In genomic region chr5:132829742-132830435, GRCh38 we compare ENCODE assay signal across 8 cellular contexts. TPM values are rescaled to one million over a fixed set of nuclear protein-coding genes. Genes with fewer than 3 reads are reported as not detected.
DNase-seq lines count a peak whose midpoint lies in the region; ATAC-seq and TF ChIP-seq lines count a peak whose summit lies in the region.

No MANE protein-coding gene starts in this region.

- H3K9ac ChIP-seq in SK-N-SH (peak overlapping the region; percentile 74), trophoblast cell (ENCODE audit: low read length) (peak overlapping the region; percentile 70)

- peak overlapping the region in 1 of 2 donors; percentile 77 for H3K27ac Mint-ChIP-seq in activated naive CD4-positive, alpha-beta T cell treated with anti-CD3 and anti-CD28 coated beads, Interleukin-2, amount 50 U/mL, for 72 hours

- no peaks in the 10 kb centered on the region for H3K36me3 ChIP-seq in SK-N-SH (replicated peaks in 1 of 2; ENCODE audit: control insufficient read depth in 1 of 2, insufficient read depth in 2 of 2, low read length in 1 of 2)
- no peaks in the 10 kb centered on the region for H3K36me3 ChIP-seq in trophoblast cell (ENCODE audit: control insufficient read depth in 1 of 2, insufficient read depth in 2 of 2, low read length in 2 of 2)
- no peaks in the 10 kb centered on the region for H3K36me3 ChIP-seq in upper lobe of right lung

- POLR2A ChIA-PET in SK-N-SH (lab: Yijun Ruan, JAX), result interaction anchor here (0.6 to 2.3 kb wide), 2 partner anchors 12 to 37 kb away, joined by 3 to 9 read pairs; partner anchors contain the start of genes GDF9 and UQCRQ

- peak overlapping the region; percentile 93 for H4K91ac ChIP-seq in trophoblast cell (ENCODE audit: low read depth, low read length)

- no peaks in the 10 kb centered on the region for H3F3A ChIP-seq in SK-N-SH (replicated peaks; ENCODE audit: insufficient read depth)

- peak overlapping the region; percentile 81 for H4K8ac ChIP-seq in trophoblast cell (ENCODE audit: low read depth, low read length)

- H3K4me2 ChIP-seq in SK-N-SH, result peak overlapping the region; percentile 78
- H3K4me2 ChIP-seq in trophoblast cell (ENCODE audit: low read length), result peak overlapping the region; percentile 81

- H3K79me1 ChIP-seq in trophoblast cell (ENCODE audit: low read length), result peaks cover 17% of the 10 kb centered on the region

- H3K9me3 ChIP-seq in SK-N-SH (no peaks in the 10 kb centered on the region), trophoblast cell (ENCODE audit: insufficient read depth, low read depth, low read length) (no peaks in the 10 kb centered on the region), upper lobe of right lung (no peaks in the 10 kb centered on the region)

- H3K27me3 ChIP-seq in SK-N-SH (ENCODE audit: insufficient read depth) (no peaks in the 10 kb centered on the region), trophoblast cell (ENCODE audit: insufficient read depth, low read length) (no peaks in the 10 kb centered on the region), upper lobe of right lung (no peaks in the 10 kb centered on the region)

- intact Hi-C loops in Right ventricle myocardium superior (cut with DNase I), result loop anchor here (5.0 to 10.0 kb wide), 2 partner anchors 52 to 325 kb away; no protein-coding TSS in a partner anchor
- intact Hi-C loops in upper lobe of right lung (cut with DNase I), result no loop called here

- H3K27ac ChIP-seq in SK-N-SH (ENCODE audit: low read depth in 2 of 2, low read length in 1 of 2) (no peak overlapping the region), trophoblast cell (ENCODE audit: low read depth, low read length) (peak overlapping the region; percentile 24), upper lobe of right lung (peak overlapping the region; percentile 91)

- peak overlapping the region; percentile 92 for H3K18ac ChIP-seq in trophoblast cell (ENCODE audit: low read length)

- H3K4me1 ChIP-seq in SK-N-SH (ENCODE audit: control insufficient read depth in 1 of 2, insufficient read depth in 2 of 2, low read depth in 1 of 2, low read length in 1 of 2) (peaks cover 0 to 5% of the 10 kb centered on the region in 2 experiments; a peak in 1 of 4 replicates), trophoblast cell (ENCODE audit: control insufficient read depth in 1 of 2, insufficient read depth in 2 of 2, low read length in 2 of 2) (peaks cover 17 to 22% of the 10 kb centered on the region in 2 experiments), upper lobe of right lung (peaks cover 29% of the 10 kb centered on the region)

- peak overlapping the region; percentile 65 to 71 for H3K4me3 ChIP-seq in SK-N-SH (ENCODE audit: low read depth in 2 of 2, low read length in 1 of 2)
- peak overlapping the region; percentile 76 for H3K4me3 ChIP-seq in trophoblast cell (ENCODE audit: low read depth, low read length)
- peak overlapping the region; percentile 73 for H3K4me3 ChIP-seq in upper lobe of right lung

- peak; percentile 78 for TF ChIP-seq CTCF in SK-N-SH (IDR thresholded peaks at IDR 0.05)
- peak; percentile 92 for TF ChIP-seq CTCF in upper lobe of right lung (IDR thresholded peaks at IDR 0.05)

- H2BK5ac ChIP-seq in trophoblast cell (ENCODE audit: low read depth, low read length, poor library complexity), result peak overlapping the region; percentile 31

- H2AFZ ChIP-seq in SK-N-SH (ENCODE audit: low read depth) (peak overlapping the region; percentile 86), trophoblast cell (ENCODE audit: insufficient read depth, low read length, poor library complexity) (peak overlapping the region; percentile 94)

- H4K20me1 ChIP-seq in SK-N-SH (ENCODE audit: insufficient read depth), result no peaks in the 10 kb centered on the region

- no peaks in the 10 kb centered on the region for H3K9me2 ChIP-seq in SK-N-SH

- 9% methylated on average over 24 of the region's 75 CpGs for WGBS in SK-N-SH (ENCODE audit: low lambda C conversion rate)
- WGBS in trophoblast cell (ENCODE audit: extremely low coverage, insufficient coverage, insufficient read length), result no CpG with 5 or more reads among the region's 75 CpGs

- peak; percentile 86 for DNase-seq in Daoy (ENCODE audit: low read depth)
- DNase-seq in KG1 (lab: John Stamatoyannopoulos, UW), result peak; percentile 7
- DNase-seq in SK-N-SH, result peak; percentile 97
- peak; percentile 77 for DNase-seq in activated naive CD4-positive, alpha-beta T cell treated with anti-CD3 and anti-CD28 coated beads, Interleukin-2, amount 50 U/mL, for 72 hours (ENCODE audit: low spot score in 2 of 2)
- peak; percentile 88 for DNase-seq in Right ventricle myocardium superior
- DNase-seq in trophoblast cell, result peak; percentile 47 to 75
- peak; percentile 93 for DNase-seq in upper lobe of right lung

- peak overlapping the region; percentile 79 for H4K12ac ChIP-seq in trophoblast cell (ENCODE audit: low read depth, low read length)

- peak; percentile 75 for TF ChIP-seq RAD21 in SK-N-SH (IDR thresholded peaks at IDR 0.05; ENCODE audit: low read length)

- no peaks in the 10 kb centered on the region for H3K9me3 Mint-ChIP-seq in activated naive CD4-positive, alpha-beta T cell treated with anti-CD3 and anti-CD28 coated beads, Interleukin-2, amount 50 U/mL, for 72 hours

- H3K36me3 Mint-ChIP-seq in activated naive CD4-positive, alpha-beta T cell treated with anti-CD3 and anti-CD28 coated beads, Interleukin-2, amount 50 U/mL, for 72 hours, result no peaks in the 10 kb centered on the region

- H3K23ac ChIP-seq in trophoblast cell (ENCODE audit: low read length), result no peak overlapping the region

- peak overlapping the region; percentile 50 for H3K4ac ChIP-seq in trophoblast cell (ENCODE audit: low read depth, low read length)

- H2AK5ac ChIP-seq in trophoblast cell (ENCODE audit: low read length), result peak overlapping the region; percentile 44

- H3K79me2 ChIP-seq in SK-N-SH (ENCODE audit: insufficient read depth) (no peaks in the 10 kb centered on the region), trophoblast cell (ENCODE audit: control insufficient read depth, insufficient read depth, low read length, poor library complexity) (peaks cover 6% of the 10 kb centered on the region)

- CTCF ChIA-PET in SK-N-SH (lab: Yijun Ruan, JAX), result interaction anchor here (0.6 to 8.7 kb wide), 34 partner anchors 8 to 630 kb away, joined by 3 to 105 read pairs (median 4); partner anchors contain the start of genes CCNI2, GDF9, SOWAHA and UQCRQ

- peak; percentile 83 for ATAC-seq in GM21717 (IDR thresholded peaks at IDR 0.05; ENCODE audit: unreplicated experiment)
- ATAC-seq in activated naive CD4-positive, alpha-beta T cell treated with anti-CD3 and anti-CD28 coated beads, Interleukin-2, amount 50 U/mL, for 72 hours, result peak; percentile 87 to 89
- peak; percentile 96 for ATAC-seq in Right ventricle myocardium superior (ENCODE audit: poor library complexity)
- peak; percentile 89 for ATAC-seq in upper lobe of right lung

- peak overlapping the region; percentile 78 for H2BK120ac ChIP-seq in trophoblast cell (ENCODE audit: insufficient read depth, low read length, poor library complexity)

- no peak overlapping the region for H2BK12ac ChIP-seq in trophoblast cell (ENCODE audit: low read length)

- peak overlapping the region; percentile 94 for H3K14ac ChIP-seq in trophoblast cell (ENCODE audit: low read length)

- TF ChIP-seq EP300 in SK-N-SH (IDR thresholded peaks at IDR 0.05; ENCODE audit: borderline replicate concordance in 1 of 2, low read depth in 1 of 2, low read length in 1 of 2), result no peak

TF ChIP-seq in SK-N-SH, 30 proteins besides CTCF, POLR2A, EP300 and RAD21 (continues in another document):
- peak; percentile 44 for TF ChIP-seq MXI1 (IDR thresholded peaks at IDR 0.05; ENCODE audit: low read depth, low read length)

RNA-seq across cellular contexts. Expression of gene SHROOM1, which starts 0.6 kb away (rescaled TPM):
- 8.2 and 8.3 TPM in 2 replicates for total RNA-seq in Daoy (2014; rRNA removed; shearing (Covaris generic))
- polyA plus RNA-seq in SK-N-SH (2012; rRNA removed), result 3.8 and 4.8 TPM in 2 replicates
- polyA plus RNA-seq in SK-N-SH (2012; cell fraction: cytosol; rRNA removed), result 1.5 and 2.9 TPM in 2 replicates
- polyA plus RNA-seq in SK-N-SH (2012; cell fraction: nucleus; rRNA removed), result 11.3 and 13.4 TPM in 2 replicates
- 1 to 10 TPM; 1.3 to 2.3 TPM for total RNA-seq in activated naive CD4-positive, alpha-beta T cell treated with anti-CD3 and anti-CD28 coated beads, Interleukin-2, amount 50 U/mL, for 72 hours
- total RNA-seq in Right ventricle myocardium superior, result 3.6 TPM
- polyA plus RNA-seq in trophoblast cell (2013), result 5.8 and 6.2 TPM in 2 replicates
- 24.2 TPM for total RNA-seq in upper lobe of right lung

RNA-seq across cellular contexts. Expression of gene SOWAHA, which starts 16.8 kb away (rescaled TPM):
- total RNA-seq in Daoy (2014; rRNA removed; shearing (Covaris generic)), result 0.42 TPM in 1 of 2 replicates, not detected in the other
- polyA plus RNA-seq in SK-N-SH (2012; rRNA removed), result 0.23 and 0.30 TPM in 2 replicates
- polyA plus RNA-seq in SK-N-SH (2012; cell fraction: cytosol; rRNA removed), result 0.22 and 0.25 TPM in 2 replicates
- polyA plus RNA-seq in SK-N-SH (2012; cell fraction: nucleus; rRNA removed), result 0.11 and 0.14 TPM in 2 replicates
- not detected for total RNA-seq in activated naive CD4-positive, alpha-beta T cell treated with anti-CD3 and anti-CD28 coated beads, Interleukin-2, amount 50 U/mL, for 72 hours
- 0.13 TPM for total RNA-seq in Right ventricle myocardium superior
- polyA plus RNA-seq in trophoblast cell (2013), result 23.8 and 25.2 TPM in 2 replicates
- total RNA-seq in upper lobe of right lung, result not detected

RNA-seq across cellular contexts. Expression of gene GDF9, which starts 36.4 kb away (rescaled TPM):
- total RNA-seq in Daoy (2014; rRNA removed; shearing (Covaris generic)), result 0.17 TPM in 1 of 2 replicates, not detected in the other
- 0.82 and 1.2 TPM in 2 replicates for polyA plus RNA-seq in SK-N-SH (2012; rRNA removed)
- 0.53 and 0.59 TPM in 2 replicates for polyA plus RNA-seq in SK-N-SH (2012; cell fraction: cytosol; rRNA removed)
- 1.2 and 1.8 TPM in 2 replicates for polyA plus RNA-seq in SK-N-SH (2012; cell fraction: nucleus; rRNA removed)
- total RNA-seq in activated naive CD4-positive, alpha-beta T cell treated with anti-CD3 and anti-CD28 coated beads, Interleukin-2, amount 50 U/mL, for 72 hours, result 1 to 10 TPM; 1.1 to 1.3 TPM
- total RNA-seq in Right ventricle myocardium superior, result 0.16 TPM
- polyA plus RNA-seq in trophoblast cell (2013), result 0.33 and 0.45 TPM in 2 replicates
- 0.46 TPM for total RNA-seq in upper lobe of right lung

RNA-seq across cellular contexts. Expression of gene UQCRQ, which starts 36.6 kb away (rescaled TPM):
- 287 and 294 TPM in 2 replicates for total RNA-seq in Daoy (2014; rRNA removed; shearing (Covaris generic))
- polyA plus RNA-seq in SK-N-SH (2012; rRNA removed), result 510 and 694 TPM in 2 replicates
- 502 and 579 TPM in 2 replicates for polyA plus RNA-seq in SK-N-SH (2012; cell fraction: cytosol; rRNA removed)
- 235 and 349 TPM in 2 replicates for polyA plus RNA-seq in SK-N-SH (2012; cell fraction: nucleus; rRNA removed)
- 100 to 1,000 TPM; 396 to 399 TPM for total RNA-seq in activated naive CD4-positive, alpha-beta T cell treated with anti-CD3 and anti-CD28 coated beads, Interleukin-2, amount 50 U/mL, for 72 hours
- total RNA-seq in Right ventricle myocardium superior (1,987 TPM), upper lobe of right lung (256 TPM)
- polyA plus RNA-seq in trophoblast cell (2013), result 333 and 368 TPM in 2 replicates

RNA-seq across cellular contexts. Expression of gene LEAP2, which starts 43.6 kb away (rescaled TPM):
- 0.17 and 0.68 TPM in 2 replicates for total RNA-seq in Daoy (2014; rRNA removed; shearing (Covaris generic))
- 0.63 and 0.64 TPM in 2 replicates for polyA plus RNA-seq in SK-N-SH (2012; rRNA removed)
- 0.19 and 0.22 TPM in 2 replicates for polyA plus RNA-seq in SK-N-SH (2012; cell fraction: cytosol; rRNA removed)
- polyA plus RNA-seq in SK-N-SH (2012; cell fraction: nucleus; rRNA removed), result 3.8 and 5.5 TPM in 2 replicates
- 1 to 10 TPM; 1.5 to 3.8 TPM for total RNA-seq in activated naive CD4-positive, alpha-beta T cell treated with anti-CD3 and anti-CD28 coated beads, Interleukin-2, amount 50 U/mL, for 72 hours
- total RNA-seq in Right ventricle myocardium superior, result 1.0 TPM
- polyA plus RNA-seq in trophoblast cell (2013), result 0.68 and 0.71 TPM in 2 replicates
- 0.69 TPM for total RNA-seq in upper lobe of right lung

Comparison
In these comparisons a context has a peak if more than half of its experiments do, and no peak if none do; other contexts are left out.
1. DNase-seq: peak in every context shown above with its lines; median percentile 97 in SK-N-SH; 93 in upper lobe of right lung; 88 in Right ventricle myocardium superior; 86 in Daoy; 77 in activated naive CD4-positive, alpha-beta T cell treated with anti-CD3 and anti-CD28 coated beads, Interleukin-2, amount 50 U/mL, for 72 hours; 61 in trophoblast cell; 7 in KG1.
2. H3K27ac ChIP-seq: peak in trophoblast cell (single experiment) and upper lobe of right lung (single experiment); none in SK-N-SH (0 of 2).
3. Peak in every context shown above with its lines, with median percentiles within 50 percentile points of each other: ATAC-seq and H3K4me3 ChIP-seq.